Comparison of ENCODE assay signal across 8 cellular contexts in the genomic region with DNA sequence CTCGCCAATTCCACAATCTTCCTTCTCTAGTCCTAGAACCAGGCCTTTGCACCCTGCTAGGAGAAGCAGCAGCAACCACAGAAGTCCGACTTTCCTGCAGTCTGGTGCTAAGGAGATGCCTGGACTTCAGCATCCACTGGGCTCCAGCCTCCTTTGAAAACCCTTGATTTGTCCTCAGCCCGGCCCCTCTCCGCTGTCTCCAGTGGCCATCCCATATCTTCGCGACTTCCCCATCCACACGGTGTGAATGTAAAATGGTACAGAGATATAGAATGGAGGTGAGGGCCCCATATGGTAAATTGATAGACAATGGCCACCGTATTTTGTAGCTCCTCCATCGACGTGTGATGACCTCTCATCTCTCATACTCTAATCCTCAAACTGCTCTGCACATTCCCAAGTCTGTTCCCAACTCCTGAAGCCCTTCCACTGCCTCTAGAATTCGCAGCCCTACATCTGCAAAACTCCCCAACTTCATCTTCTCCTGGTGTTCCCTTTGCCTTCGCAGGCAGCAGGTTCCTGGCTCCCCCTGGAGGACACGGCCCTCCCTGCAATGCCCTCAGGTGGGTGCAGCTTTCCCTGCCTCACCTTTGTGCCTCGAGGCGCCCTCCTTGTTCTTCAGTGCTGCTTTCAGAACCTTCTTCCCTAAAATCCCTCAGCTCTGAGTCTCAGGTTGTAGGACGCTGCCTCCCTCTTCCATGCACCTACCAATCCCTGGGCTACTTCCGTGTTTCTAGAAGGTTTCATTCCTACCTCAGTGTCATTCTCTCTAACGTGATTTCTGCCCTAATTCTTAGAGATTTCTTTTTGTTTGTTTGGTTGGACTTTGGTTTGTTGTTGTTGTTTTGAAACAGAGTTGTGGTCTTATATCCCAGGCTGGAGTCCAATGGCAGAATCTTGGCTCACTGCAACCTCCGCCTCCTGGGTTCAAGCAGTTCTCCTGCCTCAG. TPM values are rescaled to one million over a fixed set of nuclear protein-coding genes. Genes with fewer than 3 reads are reported as not detected.
DNase-seq lines count a peak whose midpoint lies in the region; ATAC-seq, FAIRE-seq and TF ChIP-seq lines count a peak whose summit lies in the region.

No MANE protein-coding gene starts in this region.

- H4K20me1 ChIP-seq in GM23338 (replicated peaks; ENCODE audit: insufficient read depth): no peaks in the 10 kb centered on the region

- TF ChIP-seq CTCF in AG09309 (IDR thresholded peaks at IDR 0.05; ENCODE audit: control insufficient read depth, insufficient read depth, low read depth, low read length, missing control alignments): peak; percentile 93
- peak; percentile 90 to 95 for TF ChIP-seq CTCF in GM23338 (conservative IDR thresholded peaks at IDR 0.05; ENCODE audit: low read depth in 2 of 2)
- TF ChIP-seq CTCF in sigmoid colon (IDR thresholded peaks at IDR 0.05): peak; percentile 12 to 59 (median 56)

- peaks cover 12% of the 10 kb centered on the region for H3K4me1 Mint-ChIP-seq in GM23338

- H3K36me3 Mint-ChIP-seq in GM23338 (ENCODE audit: low read depth): no peaks in the 10 kb centered on the region

- H3K4me3 Mint-ChIP-seq in GM23338: no peak overlapping the region

- H3K36me3 ChIP-seq in GM23338 (ENCODE audit: insufficient read depth): no peaks in the 10 kb centered on the region
- H3K36me3 ChIP-seq in sigmoid colon: no peaks in the 10 kb centered on the region

- H3K79me2 ChIP-seq in GM23338 (replicated peaks; ENCODE audit: insufficient read depth): no peaks in the 10 kb centered on the region

- no peaks in the 10 kb centered on the region; the same call in 2 of the 3 replicates for H3K9me3 Mint-ChIP-seq in GM23338

- ATAC-seq in GM23338 (peak; percentile 86), Right ventricle myocardium superior (ENCODE audit: poor library complexity) (peak; percentile 61)

- peak overlapping the region; percentile 99; the same call in 1 of the 2 replicates for H2AFZ ChIP-seq in GM23338

- intact Hi-C loops in Right ventricle myocardium superior (cut with DNase I): loop anchor here (2.0 to 10.0 kb wide), 2 partner anchors 63 to 197 kb away; a partner anchor contains a TSS
- intact Hi-C loops in sigmoid colon (cut with DNase I): loop anchor here (5.0 to 10.0 kb wide), 2 partner anchors 64 to 187 kb away; a partner anchor contains a TSS

- H3K27ac ChIP-seq in GM23338 (ENCODE audit: low read depth) (no peak overlapping the region), sigmoid colon (no peak overlapping the region)

- no peak for TF ChIP-seq POLR2A in sigmoid colon (IDR thresholded peaks at IDR 0.05)

- H3K4me3 ChIP-seq in AG09309 (ENCODE audit: control insufficient read depth, low read depth, low read length) (no peak overlapping the region), GM23338 (no peak overlapping the region), sigmoid colon (no peak overlapping the region)

- no peaks in the 10 kb centered on the region for H3F3A ChIP-seq in GM23338 (replicated peaks; ENCODE audit: low read depth)

- H3K4me2 ChIP-seq in GM23338: no peak overlapping the region

- H3K27me3 Mint-ChIP-seq in GM23338 (ENCODE audit: insufficient read depth, low read depth, poor library complexity): peaks cover 18% of the 10 kb centered on the region

- no peaks in the 10 kb centered on the region for H3K9me2 ChIP-seq in GM23338 (ENCODE audit: insufficient read depth)

- no peak for TF ChIP-seq EP300 in sigmoid colon (IDR thresholded peaks at IDR 0.05)

- no peak for FAIRE-seq in RCC 7860 (lab: Jason Lieb, UNC)

- 50 to 55% methylated on average over 19 of the region's 19 CpGs for WGBS in sigmoid colon, 2 donors

- H3K4me1 ChIP-seq in GM23338 (ENCODE audit: insufficient read depth): no peaks in the 10 kb centered on the region
- H3K4me1 ChIP-seq in sigmoid colon: peaks cover 0 to 4% (median 0%) of the 10 kb centered on the region in 4 donors

- no peaks in the 10 kb centered on the region for H3K9me3 ChIP-seq in sigmoid colon

- no peak overlapping the region for H3K27ac Mint-ChIP-seq in GM23338

- no peak for DNase-seq in AG09309 (ENCODE audit: low read depth)
- peak; percentile 90 for DNase-seq in GM23338 (ENCODE audit: low spot score)
- peak; percentile 73 for DNase-seq in RPMI8226
- DNase-seq in activated gamma-delta T cell (lab: John Stamatoyannopoulos, UW): peak; percentile 28
- DNase-seq in Right ventricle myocardium superior: peak; percentile 67
- no peak for DNase-seq in sigmoid colon
- no peak for DNase-seq in amniotic stem cell (lab: John Stamatoyannopoulos, UW)
- no peak for DNase-seq in RCC 7860 (ENCODE audit: low spot score)

- H3K27me3 ChIP-seq in GM23338 (ENCODE audit: insufficient read depth) (no peaks in the 10 kb centered on the region), sigmoid colon (no peaks in the 10 kb centered on the region)

TF ChIP-seq in GM23338, 12 proteins besides CTCF, POLR2A, EP300 and RAD21:
- TF ChIP-seq EZH2 (IDR thresholded peaks at IDR 0.05; ENCODE audit: low read depth, unreplicated experiment): no peak
- TF ChIP-seq, protein P1, sequence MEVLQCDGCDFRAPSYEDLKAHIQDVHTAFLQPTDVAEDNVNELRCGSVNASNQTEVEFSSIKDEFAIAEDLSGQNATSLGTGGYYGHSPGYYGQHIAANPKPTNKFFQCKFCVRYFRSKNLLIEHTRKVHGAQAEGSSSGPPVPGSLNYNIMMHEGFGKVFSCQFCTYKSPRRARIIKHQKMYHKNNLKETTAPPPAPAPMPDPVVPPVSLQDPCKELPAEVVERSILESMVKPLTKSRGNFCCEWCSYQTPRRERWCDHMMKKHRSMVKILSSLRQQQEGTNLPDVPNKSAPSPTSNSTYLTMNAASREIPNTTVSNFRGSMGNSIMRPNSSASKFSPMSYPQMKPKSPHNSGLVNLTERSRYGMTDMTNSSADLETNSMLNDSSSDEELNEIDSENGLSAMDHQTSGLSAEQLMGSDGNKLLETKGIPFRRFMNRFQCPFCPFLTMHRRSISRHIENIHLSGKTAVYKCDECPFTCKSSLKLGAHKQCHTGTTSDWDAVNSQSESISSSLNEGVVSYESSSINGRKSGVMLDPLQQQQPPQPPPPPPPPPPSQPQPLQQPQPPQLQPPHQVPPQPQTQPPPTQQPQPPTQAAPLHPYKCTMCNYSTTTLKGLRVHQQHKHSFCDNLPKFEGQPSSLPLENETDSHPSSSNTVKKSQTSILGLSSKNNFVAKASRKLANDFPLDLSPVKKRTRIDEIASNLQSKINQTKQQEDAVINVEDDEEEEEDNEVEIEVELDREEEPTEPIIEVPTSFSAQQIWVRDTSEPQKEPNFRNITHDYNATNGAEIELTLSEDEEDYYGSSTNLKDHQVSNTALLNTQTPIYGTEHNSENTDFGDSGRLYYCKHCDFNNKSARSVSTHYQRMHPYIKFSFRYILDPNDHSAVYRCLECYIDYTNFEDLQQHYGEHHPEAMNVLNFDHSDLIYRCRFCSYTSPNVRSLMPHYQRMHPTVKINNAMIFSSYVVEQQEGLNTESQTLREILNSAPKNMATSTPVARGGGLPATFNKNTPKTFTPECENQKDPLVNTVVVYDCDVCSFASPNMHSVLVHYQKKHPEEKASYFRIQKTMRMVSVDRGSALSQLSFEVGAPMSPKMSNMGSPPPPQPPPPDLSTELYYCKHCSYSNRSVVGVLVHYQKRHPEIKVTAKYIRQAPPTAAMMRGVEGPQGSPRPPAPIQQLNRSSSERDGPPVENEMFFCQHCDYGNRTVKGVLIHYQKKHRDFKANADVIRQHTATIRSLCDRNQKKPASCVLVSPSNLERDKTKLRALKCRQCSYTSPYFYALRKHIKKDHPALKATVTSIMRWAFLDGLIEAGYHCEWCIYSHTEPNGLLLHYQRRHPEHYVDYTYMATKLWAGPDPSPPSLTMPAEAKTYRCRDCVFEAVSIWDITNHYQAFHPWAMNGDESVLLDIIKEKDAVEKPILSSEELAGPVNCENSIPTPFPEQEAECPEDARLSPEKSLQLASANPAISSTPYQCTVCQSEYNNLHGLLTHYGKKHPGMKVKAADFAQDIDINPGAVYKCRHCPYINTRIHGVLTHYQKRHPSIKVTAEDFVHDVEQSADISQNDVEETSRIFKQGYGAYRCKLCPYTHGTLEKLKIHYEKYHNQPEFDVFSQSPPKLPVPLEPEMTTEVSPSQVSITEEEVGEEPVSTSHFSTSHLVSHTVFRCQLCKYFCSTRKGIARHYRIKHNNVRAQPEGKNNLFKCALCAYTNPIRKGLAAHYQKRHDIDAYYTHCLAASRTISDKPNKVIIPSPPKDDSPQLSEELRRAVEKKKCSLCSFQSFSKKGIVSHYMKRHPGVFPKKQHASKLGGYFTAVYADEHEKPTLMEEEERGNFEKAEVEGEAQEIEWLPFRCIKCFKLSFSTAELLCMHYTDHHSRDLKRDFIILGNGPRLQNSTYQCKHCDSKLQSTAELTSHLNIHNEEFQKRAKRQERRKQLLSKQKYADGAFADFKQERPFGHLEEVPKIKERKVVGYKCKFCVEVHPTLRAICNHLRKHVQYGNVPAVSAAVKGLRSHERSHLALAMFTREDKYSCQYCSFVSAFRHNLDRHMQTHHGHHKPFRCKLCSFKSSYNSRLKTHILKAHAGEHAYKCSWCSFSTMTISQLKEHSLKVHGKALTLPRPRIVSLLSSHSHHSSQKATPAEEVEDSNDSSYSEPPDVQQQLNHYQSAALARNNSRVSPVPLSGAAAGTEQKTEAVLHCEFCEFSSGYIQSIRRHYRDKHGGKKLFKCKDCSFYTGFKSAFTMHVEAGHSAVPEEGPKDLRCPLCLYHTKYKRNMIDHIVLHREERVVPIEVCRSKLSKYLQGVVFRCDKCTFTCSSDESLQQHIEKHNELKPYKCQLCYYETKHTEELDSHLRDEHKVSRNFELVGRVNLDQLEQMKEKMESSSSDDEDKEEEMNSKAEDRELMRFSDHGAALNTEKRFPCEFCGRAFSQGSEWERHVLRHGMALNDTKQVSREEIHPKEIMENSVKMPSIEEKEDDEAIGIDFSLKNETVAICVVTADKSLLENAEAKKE (CRISPR knock-in tag; IDR thresholded peaks at IDR 0.05): 0 out of 2 replicates have a peak, but pooled peaks have one; percentile 17

RNA-seq across cellular contexts. Expression of a gene that starts 36.7 kb away (rescaled TPM):
- 336 and 349 TPM in 2 replicates for total RNA-seq in GM23338 (2014; rRNA removed; shearing (Covaris generic))
- polyA plus RNA-seq in GM23338 (2016; fragmentation: Nextera tagmentation; extraction: Ambion mirVana): 240 and 245 TPM in 2 replicates
- 233 TPM for total RNA-seq in Right ventricle myocardium superior
- 100 to 1,000 TPM; 191 to 248 (median 224) TPM for total RNA-seq in sigmoid colon
- 100 to 1,000 TPM in 2 of 3 donors, 10 to 100 TPM in 1; 93.7 to 384 (median 135) TPM for polyA plus RNA-seq in sigmoid colon

RNA-seq across cellular contexts. Expression of a gene that starts 50.1 kb away (rescaled TPM):
- total RNA-seq in GM23338 (2014; rRNA removed; shearing (Covaris generic)): 30.0 and 37.0 TPM in 2 replicates
- polyA plus RNA-seq in GM23338 (2016; fragmentation: Nextera tagmentation; extraction: Ambion mirVana) (10.2 TPM in 2 replicates), sigmoid colon (1 to 10 TPM in 2 of 3 donors, under 1 TPM in 1; 0.92 to 5.8 (median 2.4) TPM)
- total RNA-seq in Right ventricle myocardium superior (29.0 TPM), sigmoid colon (10 to 100 TPM in 3 of 4 donors, 1 to 10 TPM in 1; 10.0 to 23.3 (median 12.6) TPM)

Comparison
In these comparisons a context has a peak if more than half of its experiments do, and no peak if none do; other contexts are left out.
1. DNase-seq: peak in GM23338 (single experiment), RPMI8226 (single experiment), activated gamma-delta T cell (single experiment) and Right ventricle myocardium superior (single experiment); none in AG09309 (single experiment), sigmoid colon (single experiment), amniotic stem cell (single experiment) and RCC 7860 (single experiment).
2. Peak in every context shown above with its lines, with median percentiles within 50 percentile points of each other: CTCF ChIP-seq.